Comparison of ENCODE assay signal across 10 cellular contexts in the genomic region with DNA sequence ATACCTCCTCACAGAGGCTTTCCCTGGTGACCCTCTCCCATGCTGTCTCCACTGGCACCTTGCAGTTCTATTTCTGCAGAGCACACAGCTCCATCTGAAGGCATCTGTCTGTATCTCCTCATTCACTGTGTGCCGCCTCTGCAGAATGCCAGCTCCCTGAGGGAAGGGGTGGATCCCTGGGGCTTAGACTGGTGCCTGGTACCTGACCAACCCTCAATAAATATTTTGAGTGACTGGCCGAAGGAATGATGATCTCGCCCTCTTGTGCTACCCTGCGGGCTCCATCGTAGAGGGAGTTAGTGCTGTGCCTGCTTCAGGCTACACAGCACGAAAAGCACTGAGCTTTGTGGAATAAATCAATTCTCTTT. TPM values are rescaled to one million over a fixed set of nuclear protein-coding genes. Genes with fewer than 3 reads are reported as not detected.
DNase-seq lines count a peak whose midpoint lies in the region; ATAC-seq, FAIRE-seq and TF ChIP-seq lines count a peak whose summit lies in the region.
"Had no signal": no experiment of that assay in that cellular context is flagged by ENCODE, and none has a peak within 500 bp of the region (broad histone marks: within the 10 kb centered on the region; RNA-seq: fewer than 3 reads in every experiment).

No MANE protein-coding gene starts in this region.

- peak overlapping the region; percentile 27 to 94 (median 87) for H3K27ac Mint-ChIP-seq in naive thymus-derived CD4-positive, alpha-beta T cell

- POLR2A ChIA-PET in GM12878 (lab: Charles Lee), result interaction anchor here (0.8 to 2.8 kb wide), 6 partner anchors 25 to 683 kb away, joined by 3 to 21 read pairs (median 3); a partner anchor contains a TSS
- POLR2A ChIA-PET in naive thymus-derived CD4-positive, alpha-beta T cell (lab: Charles Lee), result interaction anchor here (0.6 to 2.8 kb wide), 8 partner anchors 8 to 277 kb away, joined by 3 to 18 read pairs (median 6); a partner anchor contains a TSS

- TF ChIP-seq POLR2A in GM12878 (IDR thresholded peaks at IDR 0.05; ENCODE audit: low read depth, low read length) (no peak), GM18505 (IDR thresholded peaks at IDR 0.05; ENCODE audit: borderline replicate concordance, extremely low read depth, insufficient read depth, insufficient read length) (no peak)

- H3K9me3 Mint-ChIP-seq in naive thymus-derived CD4-positive, alpha-beta T cell, result no peaks in the 10 kb centered on the region

- H3K27me3 Mint-ChIP-seq in naive thymus-derived CD4-positive, alpha-beta T cell, result peaks cover 0 to 27% (median 0%) of the 10 kb centered on the region in 5 donors

- ATAC-seq in left ventricle myocardium superior (no peak), GM12878 (no peak), upper lobe of right lung (no peak), GM18505 (IDR thresholded peaks at IDR 0.05; ENCODE audit: unreplicated experiment) (no peak)
- no peak for ATAC-seq in naive thymus-derived CD4-positive, alpha-beta T cell

- H3K4me1 ChIP-seq in GM12878 (ENCODE audit: control insufficient read depth, insufficient read depth, low read length), result peaks cover 49% of the 10 kb centered on the region
- H3K4me1 ChIP-seq in naive thymus-derived CD4-positive, alpha-beta T cell (ENCODE audit: control insufficient read depth in 2 of 2, insufficient read depth in 2 of 2, low read length in 2 of 2), result peaks cover 48 to 58% of the 10 kb centered on the region in 2 donors
- peaks cover 54% of the 10 kb centered on the region for H3K4me1 ChIP-seq in upper lobe of right lung

- DNase-seq in cardiac septum (ENCODE audit: low spot score) (peak; percentile 67), left ventricle myocardium superior (no peak), GM12878 (ENCODE audit: low read depth, low spot score) (no peak), upper lobe of right lung (peak; percentile 35), NCI-H446 treated with DMSO at 0.1 percent for 48 hours (lab: John Stamatoyannopoulos, UW) (no peak)
- DNase-seq in naive thymus-derived CD4-positive, alpha-beta T cell, result no peak
- DNase-seq in NK-92 treated with Interleukin-12 subunit alpha and Interleukin-12 subunit beta, amount 100 ng/mL, for 24 hours (lab: John Stamatoyannopoulos, UW), result no peak
- DNase-seq: activated CD4-positive, alpha-beta T cell treated with anti-CD3 and anti-CD28 coated beads for 4 hours; NCI-H2107 had no signal

- TF ChIP-seq EP300 in GM12878 (IDR thresholded peaks at IDR 0.05; ENCODE audit: borderline replicate concordance in 1 of 2, control insufficient read depth in 1 of 2, low read depth in 2 of 2, low read length in 2 of 2), result no peak

- peaks cover 0 to 9% (median 0%) of the 10 kb centered on the region in 5 donors for H3K36me3 Mint-ChIP-seq in naive thymus-derived CD4-positive, alpha-beta T cell

- no peaks in the 10 kb centered on the region for H4K20me1 ChIP-seq in GM12878 (ENCODE audit: control insufficient read depth, insufficient read depth)

- SMC1A ChIA-PET in GM12878 (lab: Charles Lee; ENCODE audit: uncharacterized antibody, unreplicated experiment), result interaction anchor here (0.6 to 2.1 kb wide), 7 partner anchors 26 to 281 kb away, joined by 3 to 9 read pairs (median 4); no protein-coding TSS in a partner anchor

- H3K27ac ChIP-seq in GM12878 (ENCODE audit: control insufficient read depth, insufficient read depth) (no peak overlapping the region; the same call in 1 of the 2 replicates), upper lobe of right lung (peak overlapping the region; percentile 84)
- H3K27ac ChIP-seq in naive thymus-derived CD4-positive, alpha-beta T cell (ENCODE audit: low read depth, low read length), result peak overlapping the region; percentile 89

- H3K36me3 ChIP-seq in GM12878 (ENCODE audit: control insufficient read depth in 2 of 2, insufficient read depth in 2 of 2, low read length in 1 of 2), result no peaks in the 10 kb centered on the region; a peak in 1 of 4 replicates
- H3K36me3 ChIP-seq in naive thymus-derived CD4-positive, alpha-beta T cell (ENCODE audit: control insufficient read depth in 2 of 3, insufficient read depth in 3 of 3, low read length in 3 of 3), result peaks cover 0 to 27% (median 0%) of the 10 kb centered on the region in 3 experiments
- no peaks in the 10 kb centered on the region for H3K36me3 ChIP-seq in upper lobe of right lung

- peaks cover 45% of the 10 kb centered on the region for H3K79me2 ChIP-seq in GM12878 (ENCODE audit: control insufficient read depth, insufficient read depth, low read length)

- H3K4me1 Mint-ChIP-seq in naive thymus-derived CD4-positive, alpha-beta T cell, result peaks cover 17 to 57% (median 45%) of the 10 kb centered on the region in 7 donors

- 0 out of 2 replicates have a peak overlapping the region, but pooled peaks have one; percentile 80 for H3K4me3 ChIP-seq in GM12878
- H3K4me3 ChIP-seq in naive thymus-derived CD4-positive, alpha-beta T cell (ENCODE audit: low read length), result peak overlapping the region; percentile 72
- peak overlapping the region; percentile 80 for H3K4me3 ChIP-seq in upper lobe of right lung

- no TSS peak for BruUV-seq in GM12878 (replicated peaks; lab: Mats Ljungman, UMichigan)

- TF ChIP-seq CTCF in GM12878 (IDR thresholded peaks at IDR 0.05 in 2 of 3, conservative IDR thresholded peaks at IDR 0.05 in 1 of 3; ENCODE audit: control insufficient read depth in 2 of 3, extremely low read depth in 1 of 3, insufficient read depth in 1 of 3, low read depth in 3 of 3, low read length in 3 of 3), result peak in 1 of 3 experiments; percentile 24; a peak in 1 of 6 replicates
- no peak for TF ChIP-seq CTCF in upper lobe of right lung (IDR thresholded peaks at IDR 0.05)

- no peak overlapping the region for H3K9ac ChIP-seq in GM12878 (ENCODE audit: control insufficient read depth, insufficient read depth, low read length)

- 86% methylated on average over 6 of the region's 6 CpGs for WGBS in GM12878 (ENCODE audit: insufficient coverage, insufficient replicate concordance, low lambda C conversion rate, missing lambda C conversion rate)

- CTCF ChIA-PET in GM12878 (lab: Yijun Ruan, JAX), result interaction anchor here (0.5 to 1.7 kb wide), 10 partner anchors 21 to 379 kb away, joined by 3 to 6 read pairs (median 3); a partner anchor contains a TSS
- CTCF ChIA-PET in naive thymus-derived CD4-positive, alpha-beta T cell (lab: Charles Lee), result interaction anchor here (0.6 to 1.9 kb wide), 2 partner anchors 21 to 159 kb away, joined by 3 to 5 read pairs; no protein-coding TSS in a partner anchor

- H3K27me3 ChIP-seq in GM12878 (replicated peaks in 1 of 2; ENCODE audit: control insufficient read depth in 2 of 2, insufficient read depth in 2 of 2, low read length in 1 of 2) (peaks cover 3 to 12% of the 10 kb centered on the region in 2 experiments), upper lobe of right lung (peaks cover 7% of the 10 kb centered on the region)
- no peaks in the 10 kb centered on the region for H3K27me3 ChIP-seq in naive thymus-derived CD4-positive, alpha-beta T cell (ENCODE audit: control insufficient read depth in 2 of 2, insufficient read depth in 2 of 2, low read length in 2 of 2)

- peak overlapping the region; percentile 73 to 99 (median 84) for H3K4me3 Mint-ChIP-seq in naive thymus-derived CD4-positive, alpha-beta T cell

- RAD21 ChIA-PET in GM12878 (lab: Charles Lee; ENCODE audit: unreplicated experiment), result interaction anchor here (0.7 to 6.4 kb wide), 5 partner anchors 52 to 169 kb away, joined by 3 to 32 read pairs (median 4); a partner anchor contains a TSS

- no peak overlapping the region for H2AFZ ChIP-seq in GM12878 (ENCODE audit: control insufficient read depth, low read depth, low read length)

- intact Hi-C loops in cardiac septum (cut with DNase I) (no loop called here), left ventricle myocardium superior (cut with micrococcal nuclease) (no loop called here), GM12878 (cut with micrococcal nuclease; ENCODE audit: unreplicated experiment) (loop anchor here (5.0 kb wide), 2 partner anchors 166 to 279 kb away; a partner anchor contains a TSS), upper lobe of right lung (cut with DNase I) (no loop called here)
- intact Hi-C loops in naive thymus-derived CD4-positive, alpha-beta T cell (cut with micrococcal nuclease), result loop anchor here (5.0 to 10.0 kb wide), 4 partner anchors 381 to 891 kb away; a partner anchor contains a TSS

- no peaks in the 10 kb centered on the region for H3K9me3 ChIP-seq in GM12878 (replicated peaks; ENCODE audit: control insufficient read depth, insufficient read depth, low read length)
- H3K9me3 ChIP-seq in naive thymus-derived CD4-positive, alpha-beta T cell (ENCODE audit: control insufficient read depth in 2 of 3, low read length in 3 of 3), result no peaks in the 10 kb centered on the region
- no peaks in the 10 kb centered on the region for H3K9me3 ChIP-seq in upper lobe of right lung

- in situ Hi-C loops in GM12878 (cut with MboI), result loop anchor here (25.0 kb wide), 1 partner anchor 361 kb away; a partner anchor contains a TSS

- TF ChIP-seq RAD21 in GM12878 (IDR thresholded peaks at IDR 0.05; ENCODE audit: insufficient read depth, low read depth, low read length), result no peak

- FAIRE-seq in GM12878 (lab: Jason Lieb, UNC), result no peak

- H3K4me2 ChIP-seq in GM12878 (ENCODE audit: control insufficient read depth, insufficient read depth), result peak overlapping the region; percentile 96; the same call in 1 of the 2 replicates

RNA-seq across cellular contexts. Expression of a gene that starts 1.6 kb away (rescaled TPM):
- 89.6 TPM for total RNA-seq in cardiac septum
- 79.2 TPM for total RNA-seq in left ventricle myocardium superior
- total RNA-seq in GM12878 (2013; cell fraction: nucleolus; rRNA removed), result 41.7 and 53.2 TPM in 2 replicates
- total RNA-seq in GM12878 (2014; rRNA removed), result 6.0 and 7.1 TPM in 2 replicates
- 4.0 and 4.7 TPM in 2 replicates for total RNA-seq in GM12878 (2014; rRNA removed; fragmentation: Illumina TruSeq; extraction: Trizol)
- total RNA-seq in GM12878 (2021), result 13.5 and 13.6 TPM in 2 replicates
- polyA plus RNA-seq in GM12878 (2011; ENCODE audit: low read depth), result 8.1 TPM
- 9.7 and 15.2 TPM in 2 replicates for polyA plus RNA-seq in GM12878 (2011; rRNA removed)
- 16.7 and 22.1 TPM in 2 replicates for polyA plus RNA-seq in GM12878 (2011; cell fraction: cytosol; rRNA removed)
- polyA plus RNA-seq in GM12878 (2011; cell fraction: nucleus; rRNA removed), result 40.9 and 48.3 TPM in 2 replicates
- polyA plus RNA-seq in GM12878 (2012), result 18.0 and 19.0 TPM in 2 replicates
- 4.7 and 7.6 TPM in 2 replicates for polyA plus RNA-seq in GM12878 (2014; fragmentation: Illumina TruSeq; extraction: Trizol)
- polyA plus RNA-seq in GM12878 (2014; fragmentation: Nextera tagmentation; extraction: Ambion mirVana), result under 1 TPM; 0.18 to 0.64 TPM
- polyA plus RNA-seq in GM12878 (2014; rRNA removed), result 13.9 and 17.2 TPM in 2 replicates
- polyA plus RNA-seq in GM12878 (2016; fragmentation: Nextera tagmentation; extraction: Ambion mirVana), result 1 to 10 TPM; 2.7 to 5.1 TPM
- 11.4 and 20.2 TPM in 2 replicates for polyA minus RNA-seq in GM12878 (2011; rRNA and poly(A)+ RNA removed)
- 7.2 and 7.4 TPM in 2 replicates for polyA minus RNA-seq in GM12878 (2011; cell fraction: cytosol; rRNA and poly(A)+ RNA removed)
- polyA minus RNA-seq in GM12878 (2011; cell fraction: nucleus; rRNA and poly(A)+ RNA removed), result 11.5 and 21.8 TPM in 2 replicates
- 100 to 1,000 TPM in 2 of 5 experiments, 10 to 100 TPM in 3; 14.2 to 164 (median 76.9) TPM for total RNA-seq in naive thymus-derived CD4-positive, alpha-beta T cell
- polyA plus RNA-seq in naive thymus-derived CD4-positive, alpha-beta T cell, result 10 to 100 TPM; 24.1 to 32.7 TPM
- 62.7 TPM for total RNA-seq in upper lobe of right lung

RNA-seq across cellular contexts. Expression of a gene that starts 53.8 kb away (rescaled TPM):
- not detected for total RNA-seq in cardiac septum
- total RNA-seq in left ventricle myocardium superior, result 0.40 TPM
- 8.9 and 9.1 TPM in 2 replicates for total RNA-seq in GM12878 (2013; cell fraction: nucleolus; rRNA removed)
- total RNA-seq in GM12878 (2014; rRNA removed), result 10.9 and 12.6 TPM in 2 replicates
- 10.0 and 11.2 TPM in 2 replicates for total RNA-seq in GM12878 (2014; rRNA removed; fragmentation: Illumina TruSeq; extraction: Trizol)
- 7.5 and 9.4 TPM in 2 replicates for total RNA-seq in GM12878 (2021)
- 15.9 TPM for polyA plus RNA-seq in GM12878 (2011; ENCODE audit: low read depth)
- polyA plus RNA-seq in GM12878 (2011; rRNA removed), result 8.6 and 11.3 TPM in 2 replicates
- polyA plus RNA-seq in GM12878 (2011; cell fraction: cytosol; rRNA removed), result 12.7 and 13.6 TPM in 2 replicates
- 12.1 and 14.9 TPM in 2 replicates for polyA plus RNA-seq in GM12878 (2011; cell fraction: nucleus; rRNA removed)
- 13.0 and 14.2 TPM in 2 replicates for polyA plus RNA-seq in GM12878 (2012)
- polyA plus RNA-seq in GM12878 (2014; fragmentation: Illumina TruSeq; extraction: Trizol), result 16.0 and 18.0 TPM in 2 replicates
- 10 to 100 TPM; 20.3 to 23.0 TPM for polyA plus RNA-seq in GM12878 (2014; fragmentation: Nextera tagmentation; extraction: Ambion mirVana)
- polyA plus RNA-seq in GM12878 (2014; rRNA removed), result 16.5 and 18.4 TPM in 2 replicates
- polyA plus RNA-seq in GM12878 (2016; fragmentation: Nextera tagmentation; extraction: Ambion mirVana), result 10 to 100 TPM; 14.6 to 15.0 TPM
- 11.8 and 23.2 TPM in 2 replicates for polyA minus RNA-seq in GM12878 (2011; rRNA and poly(A)+ RNA removed)
- polyA minus RNA-seq in GM12878 (2011; cell fraction: cytosol; rRNA and poly(A)+ RNA removed), result 4.5 and 5.5 TPM in 2 replicates
- polyA minus RNA-seq in GM12878 (2011; cell fraction: nucleus; rRNA and poly(A)+ RNA removed), result 18.3 and 20.2 TPM in 2 replicates
- 10 to 100 TPM in 1 of 5 experiments, 1 to 10 TPM in 1, under 1 TPM in 2, not detected in 1; 0.29 to 31.3 (median 1.5) TPM for total RNA-seq in naive thymus-derived CD4-positive, alpha-beta T cell
- polyA plus RNA-seq in naive thymus-derived CD4-positive, alpha-beta T cell, result not detected
- total RNA-seq in upper lobe of right lung, result 0.84 TPM

Comparison
In these comparisons a context has a peak if more than half of its experiments do, and no peak if none do; other contexts are left out.
1. DNase-seq: peak in cardiac septum (single experiment) and upper lobe of right lung (single experiment); none in left ventricle myocardium superior (single experiment), GM12878 (single experiment), naive thymus-derived CD4-positive, alpha-beta T cell (0 of 9), NCI-H446 treated with DMSO at 0.1 percent for 48 hours (single experiment) and NK-92 treated with Interleukin-12 subunit alpha and Interleukin-12 subunit beta, amount 100 ng/mL, for 24 hours (single experiment).
2. intact Hi-C loops: an anchor here in GM12878 (5.0 kb wide) and naive thymus-derived CD4-positive, alpha-beta T cell (5.0 to 10.0 kb wide); none called in cardiac septum, left ventricle myocardium superior and upper lobe of right lung.
3. Peak in every context shown above with its lines, with median percentiles within 50 percentile points of each other: H3K4me3 ChIP-seq.